Comparison of ENCODE assay signal across 9 cellular contexts in the genomic region with DNA sequence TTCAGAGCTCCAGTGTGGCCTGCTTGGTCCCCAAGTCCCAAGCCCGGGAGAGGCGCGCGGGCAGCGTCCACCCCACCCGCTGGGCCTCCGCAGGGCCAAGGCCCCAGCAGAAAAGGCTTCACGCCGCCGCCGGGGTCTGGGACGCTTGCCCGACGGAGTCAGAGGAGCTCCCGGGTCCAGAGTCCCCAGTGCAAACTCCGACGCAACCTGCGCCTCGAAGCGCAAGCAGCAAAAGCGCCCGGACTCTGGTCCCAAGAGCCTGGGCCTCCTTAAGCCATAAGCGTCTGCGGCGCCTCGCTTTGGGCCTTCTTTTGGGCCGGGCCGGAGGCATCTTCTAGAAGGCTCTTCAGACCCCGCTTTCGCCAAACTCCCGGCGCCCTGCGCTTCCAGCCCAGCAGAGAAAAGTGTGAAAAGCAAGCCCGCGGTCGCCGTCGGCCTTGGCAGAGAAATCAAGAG. TPM values are rescaled to one million over a fixed set of nuclear protein-coding genes. Genes with fewer than 3 reads are reported as not detected.
DNase-seq lines count a peak whose midpoint lies in the region; ATAC-seq and TF ChIP-seq lines count a peak whose summit lies in the region.
"Had no signal": no experiment of that assay in that cellular context is flagged by ENCODE, and none has a peak within 500 bp of the region (broad histone marks: within the 10 kb centered on the region; RNA-seq: fewer than 3 reads in every experiment).

No MANE protein-coding gene starts in this region.

- H3K4me1 ChIP-seq in SJSA1 (replicated peaks): peaks cover 19% of the 10 kb centered on the region
- peaks cover 3% of the 10 kb centered on the region for H3K4me1 ChIP-seq in rectal smooth muscle tissue (ENCODE audit: control insufficient read depth, insufficient read depth, low read length)

- DNase-seq in DMS53 (lab: John Stamatoyannopoulos, UW) (peak; percentile 76), SJSA1 (ENCODE audit: low read depth in 1 of 2, low spot score in 2 of 2) (peak in 1 of 2 experiments; percentile 55), glutamatergic neuron (peak; percentile 29), NCI-H1092 (lab: John Stamatoyannopoulos, UW) (no peak), DMS153 treated with DMSO at 0.1 percent for 48 hours (lab: John Stamatoyannopoulos, UW; ENCODE audit: unreplicated experiment) (no peak), OCI-M1 (lab: John Stamatoyannopoulos, UW) (no peak)
- DNase-seq: NCI-H446 had no signal

- H3K9me3 ChIP-seq in SJSA1 (replicated peaks): no peaks in the 10 kb centered on the region

- H3K4me3 ChIP-seq in SJSA1: peak overlapping the region; percentile 86
- peak overlapping the region; percentile 48 for H3K4me3 ChIP-seq in rectal smooth muscle tissue (ENCODE audit: low read length)

- TF ChIP-seq CTCF in glutamatergic neuron (IDR thresholded peaks at IDR 0.05; ENCODE audit: partially characterized antibody, unreplicated experiment): no peak

- H3K9ac ChIP-seq in rectal smooth muscle tissue (ENCODE audit: low read length): no peak overlapping the region

- peaks cover 8% of the 10 kb centered on the region for H3K4me1 Mint-ChIP-seq in glutamatergic neuron (ENCODE audit: low read depth, unreplicated experiment)

- H3K36me3 ChIP-seq in SJSA1 (peaks cover 32% of the 10 kb centered on the region), rectal smooth muscle tissue (ENCODE audit: control insufficient read depth, insufficient read depth, low read length) (no peaks in the 10 kb centered on the region)

- no peak overlapping the region for H3K27ac Mint-ChIP-seq in glutamatergic neuron (ENCODE audit: unreplicated experiment)

- no peak for ATAC-seq in HG02938 (IDR thresholded peaks at IDR 0.05; ENCODE audit: unreplicated experiment)

- peaks cover 16% of the 10 kb centered on the region for H3K27me3 Mint-ChIP-seq in glutamatergic neuron (ENCODE audit: unreplicated experiment)

- no peaks in the 10 kb centered on the region for H3K36me3 Mint-ChIP-seq in glutamatergic neuron (ENCODE audit: unreplicated experiment)

- H3K4me3 Mint-ChIP-seq in glutamatergic neuron (ENCODE audit: unreplicated experiment): peak overlapping the region; percentile 81

- no peaks in the 10 kb centered on the region for H3K27me3 ChIP-seq in SJSA1 (replicated peaks)
- H3K27me3 ChIP-seq in rectal smooth muscle tissue (ENCODE audit: control insufficient read depth, insufficient read depth, low read length): peaks cover 47% of the 10 kb centered on the region

- H3K27ac ChIP-seq in SJSA1 (peak overlapping the region; percentile 80), rectal smooth muscle tissue (ENCODE audit: low read depth, low read length) (no peak overlapping the region)

- H3K9me3 Mint-ChIP-seq in glutamatergic neuron (ENCODE audit: unreplicated experiment): peaks cover 9% of the 10 kb centered on the region

RNA-seq across cellular contexts. Expression of a gene that starts 1.4 kb away (rescaled TPM):
- 17.5 and 35.1 TPM in 2 replicates for total RNA-seq in SJSA1 (2014; rRNA removed; shearing (Covaris generic))
- total RNA-seq in glutamatergic neuron (ENCODE audit: unreplicated experiment): 5.1 TPM

Comparison
In these comparisons a context has a peak if more than half of its experiments do, and no peak if none do; other contexts are left out.
1. DNase-seq: peak in DMS53 (single experiment) and glutamatergic neuron (single experiment); none in NCI-H1092 (single experiment), DMS153 treated with DMSO at 0.1 percent for 48 hours (single experiment) and OCI-M1 (single experiment).